Comparison of ENCODE assay signal across 13 cellular contexts in the genomic region with DNA sequence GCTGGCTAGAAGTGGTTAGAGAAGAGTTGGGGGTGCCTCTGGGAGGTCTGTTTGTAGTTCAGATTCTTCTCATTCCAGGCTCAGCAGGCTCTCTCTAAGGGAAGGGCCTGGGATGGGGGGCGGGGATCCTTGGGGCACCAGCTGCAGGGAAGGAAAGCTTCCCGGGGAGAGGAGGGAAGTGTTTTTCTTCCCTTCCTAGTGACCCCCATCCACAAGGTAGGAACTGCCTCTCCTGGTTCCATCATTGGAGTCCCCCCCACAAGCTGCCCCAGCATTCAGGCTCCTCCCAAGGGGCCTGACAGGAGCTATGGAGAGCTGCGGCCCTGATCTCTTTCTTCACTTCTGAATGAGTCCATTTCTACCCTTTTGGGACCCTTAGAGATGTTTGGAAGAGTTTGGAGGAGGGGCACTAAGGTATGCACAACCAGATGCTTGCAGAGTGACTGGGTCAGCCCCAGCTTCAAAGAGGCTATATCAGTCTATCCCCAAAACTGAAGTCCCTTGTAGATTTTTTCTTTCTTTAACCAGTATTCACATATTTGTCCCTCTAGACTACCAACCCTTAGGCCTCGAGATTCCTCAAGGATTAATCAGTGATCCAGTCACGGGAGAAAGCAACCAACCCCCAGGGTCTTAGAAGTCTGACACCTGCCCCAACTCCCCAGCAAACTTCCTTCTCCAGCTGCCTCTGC. TPM values are rescaled to one million over a fixed set of nuclear protein-coding genes. Genes with fewer than 3 reads are reported as not detected.
A peak's percentile ranks its signal among the peaks of the same experiment; 100 is the strongest.
DNase-seq lines count a peak whose midpoint lies in the region; ATAC-seq and TF ChIP-seq lines count a peak whose summit lies in the region.
"Had no signal": no experiment of that assay in that cellular context is flagged by ENCODE, and none has a peak within 500 bp of the region (broad histone marks: within the 10 kb centered on the region; RNA-seq: fewer than 3 reads in every experiment).

No MANE protein-coding gene starts in this region.

- POLR2A ChIA-PET in naive thymus-derived CD4-positive, alpha-beta T cell (lab: Charles Lee) = interaction anchor here (0.7 kb wide), 1 partner anchor 9 kb away, joined by 4 read pairs; no protein-coding TSS in a partner anchor

- H3K9me3 ChIP-seq in KOPT-K1 (ENCODE audit: insufficient read depth, low read length, poor library complexity, severe bottlenecking) (no peaks in the 10 kb centered on the region), lung (ENCODE audit: control insufficient read depth in 2 of 2, insufficient read depth in 1 of 2, low read length in 1 of 2) (no peaks in the 10 kb centered on the region)
- H3K9me3 ChIP-seq in naive thymus-derived CD4-positive, alpha-beta T cell (ENCODE audit: control insufficient read depth in 2 of 3, low read length in 3 of 3) = no peaks in the 10 kb centered on the region
- H3K9me3 ChIP-seq: testis had no signal

- 51 to 72% methylated on average over 5 of the region's 5 CpGs for WGBS in lung, 2 donors

- H3K4me3 ChIP-seq in lung = no peak overlapping the region
- H3K4me3 ChIP-seq in naive thymus-derived CD4-positive, alpha-beta T cell (ENCODE audit: low read length) = no peak overlapping the region
- H3K4me3 ChIP-seq: testis had no signal

- TF ChIP-seq CTCF in AG09319 (IDR thresholded peaks at IDR 0.05; ENCODE audit: low read depth, low read length) (no peak), lung (IDR thresholded peaks at IDR 0.05; ENCODE audit: control extremely low read depth, extremely low read depth) (no peak)

- H3K9me3 Mint-ChIP-seq in activated naive CD8-positive, alpha-beta T cell treated with anti-CD3 and anti-CD28 coated beads, Interleukin-2, amount 50 U/mL, for 24 hours = no peaks in the 10 kb centered on the region
- H3K9me3 Mint-ChIP-seq in naive thymus-derived CD4-positive, alpha-beta T cell = no peaks in the 10 kb centered on the region

- no peaks in the 10 kb centered on the region for H3K36me3 ChIP-seq in KOPT-K1 (ENCODE audit: insufficient read depth, low read length)
- H3K36me3 ChIP-seq in lung (ENCODE audit: control insufficient read depth in 2 of 2, insufficient read depth in 2 of 2, low read length in 2 of 2) = no peaks in the 10 kb centered on the region
- H3K36me3 ChIP-seq in naive thymus-derived CD4-positive, alpha-beta T cell (ENCODE audit: control insufficient read depth in 2 of 3, insufficient read depth in 3 of 3, low read length in 3 of 3) = no peaks in the 10 kb centered on the region

- CTCF ChIA-PET in naive thymus-derived CD4-positive, alpha-beta T cell (lab: Charles Lee) = no interaction called here

- DNase-seq in AG09319 (ENCODE audit: extremely low read depth, low read depth) (peak; percentile 70), cerebellar cortex (ENCODE audit: low spot score) (peak; percentile 93), lung (ENCODE audit: low spot score) (no peak)
- no peak for DNase-seq in activated naive CD8-positive, alpha-beta T cell treated with anti-CD3 and anti-CD28 coated beads, Interleukin-2, amount 50 U/mL, for 24 hours
- no peak for DNase-seq in naive thymus-derived CD4-positive, alpha-beta T cell
- DNase-seq: activated T-cell treated with anti-CD3 and anti-CD28 coated beads for 4 hours, head of caudate nucleus, small intestine, testis had no signal

- H3K27me3 Mint-ChIP-seq in activated naive CD8-positive, alpha-beta T cell treated with anti-CD3 and anti-CD28 coated beads, Interleukin-2, amount 50 U/mL, for 24 hours = peaks cover 23% of the 10 kb centered on the region
- peaks cover 15 to 45% (median 32%) of the 10 kb centered on the region in 5 donors for H3K27me3 Mint-ChIP-seq in naive thymus-derived CD4-positive, alpha-beta T cell

- intact Hi-C loops in naive thymus-derived CD4-positive, alpha-beta T cell (cut with micrococcal nuclease) = no loop called here

- peaks cover 5% of the 10 kb centered on the region for H3K4me1 Mint-ChIP-seq in activated naive CD8-positive, alpha-beta T cell treated with anti-CD3 and anti-CD28 coated beads, Interleukin-2, amount 50 U/mL, for 24 hours
- peaks cover 0 to 11% (median 0%) of the 10 kb centered on the region in 7 donors for H3K4me1 Mint-ChIP-seq in naive thymus-derived CD4-positive, alpha-beta T cell

- no peak overlapping the region for H3K27ac Mint-ChIP-seq in activated naive CD8-positive, alpha-beta T cell treated with anti-CD3 and anti-CD28 coated beads, Interleukin-2, amount 50 U/mL, for 24 hours
- H3K27ac Mint-ChIP-seq in naive thymus-derived CD4-positive, alpha-beta T cell = no peak overlapping the region

- H3K27ac ChIP-seq in KOPT-K1 (ENCODE audit: low read depth, low read length, poor library complexity, severe bottlenecking) (peak overlapping the region; percentile 64), lung (ENCODE audit: low read depth in 1 of 2, low read length in 1 of 2) (peak overlapping the region in 1 of 2 donors; percentile 65)
- no peak overlapping the region for H3K27ac ChIP-seq in naive thymus-derived CD4-positive, alpha-beta T cell (ENCODE audit: low read depth, low read length)
- H3K27ac ChIP-seq: HL-60, testis had no signal

- no peaks in the 10 kb centered on the region for H3K36me3 Mint-ChIP-seq in activated naive CD8-positive, alpha-beta T cell treated with anti-CD3 and anti-CD28 coated beads, Interleukin-2, amount 50 U/mL, for 24 hours (ENCODE audit: low read depth)
- H3K36me3 Mint-ChIP-seq in naive thymus-derived CD4-positive, alpha-beta T cell = no peaks in the 10 kb centered on the region

- peaks cover 0 to 4% of the 10 kb centered on the region in 2 donors for H3K4me1 ChIP-seq in lung (ENCODE audit: control insufficient read depth in 2 of 2, insufficient read depth in 2 of 2, low read length in 2 of 2)
- H3K4me1 ChIP-seq in naive thymus-derived CD4-positive, alpha-beta T cell (ENCODE audit: control insufficient read depth in 2 of 2, insufficient read depth in 2 of 2, low read length in 2 of 2) = no peaks in the 10 kb centered on the region

- no peak overlapping the region for H3K4me3 Mint-ChIP-seq in activated naive CD8-positive, alpha-beta T cell treated with anti-CD3 and anti-CD28 coated beads, Interleukin-2, amount 50 U/mL, for 24 hours
- no peak overlapping the region for H3K4me3 Mint-ChIP-seq in naive thymus-derived CD4-positive, alpha-beta T cell

- ATAC-seq in lung (ENCODE audit: insufficient read depth, low FRiP score) = peak; percentile 41
- no peak for ATAC-seq in HG03045 (IDR thresholded peaks at IDR 0.05; ENCODE audit: unreplicated experiment)
- no peak for ATAC-seq in activated naive CD8-positive, alpha-beta T cell treated with anti-CD3 and anti-CD28 coated beads, Interleukin-2, amount 50 U/mL, for 24 hours
- no peak for ATAC-seq in naive thymus-derived CD4-positive, alpha-beta T cell
- ATAC-seq in HG03135 (IDR thresholded peaks at IDR 0.05; ENCODE audit: unreplicated experiment) = no peak

- no peaks in the 10 kb centered on the region for H3K27me3 ChIP-seq in lung (ENCODE audit: control insufficient read depth, insufficient read depth)
- no peaks in the 10 kb centered on the region for H3K27me3 ChIP-seq in naive thymus-derived CD4-positive, alpha-beta T cell (ENCODE audit: control insufficient read depth in 2 of 2, insufficient read depth in 2 of 2, low read length in 2 of 2)
- H3K27me3 ChIP-seq: testis had no signal

RNA-seq across cellular contexts. Expression of a gene that starts 13.9 kb away (rescaled TPM):
- 10 to 100 TPM in 1 of 2 donors, 1 to 10 TPM in 1; 8.3 to 14.1 TPM for total RNA-seq in lung
- 1 to 10 TPM; 3.8 to 5.5 TPM for polyA plus RNA-seq in lung
- total RNA-seq in naive thymus-derived CD4-positive, alpha-beta T cell = 1 to 10 TPM in 1 of 5 experiments, under 1 TPM in 2, not detected in 2; 0.16 to 1.7 (median 0.19) TPM
- under 1 TPM in 1 of 2 donors, not detected in 1; 0.13 TPM for polyA plus RNA-seq in naive thymus-derived CD4-positive, alpha-beta T cell

RNA-seq across cellular contexts. Expression of a gene that starts 40.2 kb away (rescaled TPM):
- 10 to 100 TPM; 36.2 to 62.0 TPM for total RNA-seq in lung
- polyA plus RNA-seq in lung = 10 to 100 TPM in 1 of 2 donors, 1 to 10 TPM in 1; 8.9 to 11.4 TPM
- total RNA-seq in naive thymus-derived CD4-positive, alpha-beta T cell = 10 to 100 TPM; 45.0 to 88.5 (median 82.9) TPM
- 10 to 100 TPM; 40.2 to 59.1 TPM for polyA plus RNA-seq in naive thymus-derived CD4-positive, alpha-beta T cell

Comparison
In these comparisons a context has a peak if more than half of its experiments do, and no peak if none do; other contexts are left out.
1. DNase-seq: peak in AG09319 (single experiment) and cerebellar cortex (single experiment); none in lung (single experiment), activated naive CD8-positive, alpha-beta T cell treated with anti-CD3 and anti-CD28 coated beads, Interleukin-2, amount 50 U/mL, for 24 hours (single experiment) and naive thymus-derived CD4-positive, alpha-beta T cell (0 of 9).